8 cellular contexts compared by ENCODE assay signal in genomic region chr1:156212833-156213643, GRCh38. TPM values are rescaled to one million over a fixed set of nuclear protein-coding genes. Genes with fewer than 3 reads are reported as not detected.
A peak's percentile ranks its signal among the peaks of the same experiment; 100 is the strongest.
DNase-seq lines count a peak whose midpoint lies in the region; ATAC-seq and TF ChIP-seq lines count a peak whose summit lies in the region.

Gene PMF1 (plus strand): TSS chr1:156213007. CDS start chr1:156213016, 9 bp downstream.

- H3K36me3 Mint-ChIP-seq in activated CD4-positive, alpha-beta T cell treated with anti-CD3 and anti-CD28 coated beads for 36 hours (ENCODE audit: low read depth) = peaks cover 74% of the 10 kb centered on the region
- H3K36me3 Mint-ChIP-seq in chondrocyte (ENCODE audit: low read depth) = peaks cover 5% of the 10 kb centered on the region

- DNase-seq in Ammon's horn (ENCODE audit: low spot score) = peak; percentile 98
- DNase-seq in GM19238 (ENCODE audit: insufficient read length, low spot score) = peak; percentile 100
- DNase-seq in NCI-H524 (lab: John Stamatoyannopoulos, UW) = peak; percentile 85 to 92
- peak; percentile 98 for DNase-seq in activated CD4-positive, alpha-beta T cell treated with anti-CD3 and anti-CD28 coated beads for 36 hours
- DNase-seq in chondrocyte (ENCODE audit: low spot score) = peak; percentile 98
- DNase-seq in kidney epithelial cell (ENCODE audit: low read depth) = peak; percentile 85
- peak; percentile 99 for DNase-seq in stimulated activated CD4-positive, alpha-beta T cell treated with anti-CD3 and anti-CD28 coated beads, Interleukin-15, amount 100 ng/mL, for 24 hours

- TF ChIP-seq CTCF in chondrocyte (IDR thresholded peaks at IDR 0.05) (no peak), kidney epithelial cell (IDR thresholded peaks at IDR 0.05; ENCODE audit: insufficient read depth, low read length, poor library complexity, severe bottlenecking) (no peak)

- POLR2A ChIA-PET in activated CD4-positive, alpha-beta T cell treated with anti-CD3 and anti-CD28 coated beads for 36 hours (lab: Charles Lee) = interaction anchor here (0.6 to 2.8 kb wide), 23 partner anchors 9 to 353 kb away, joined by 3 to 34 read pairs (median 4); partner anchors contain the start of genes MEF2D, SLC25A44 and SMG5

- H3K27ac Mint-ChIP-seq in activated CD4-positive, alpha-beta T cell treated with anti-CD3 and anti-CD28 coated beads for 36 hours = peak within 1 kb of the TSS; percentile 98
- H3K27ac Mint-ChIP-seq in chondrocyte (ENCODE audit: unreplicated experiment) = peak within 1 kb of the TSS; percentile 98

- H3K4me3 ChIP-seq in kidney epithelial cell (ENCODE audit: low read depth, low read length) = peak within 1 kb of the TSS; percentile 63

- no peaks in the 10 kb centered on the region for H3K9me3 Mint-ChIP-seq in activated CD4-positive, alpha-beta T cell treated with anti-CD3 and anti-CD28 coated beads for 36 hours (ENCODE audit: low read depth)
- H3K9me3 Mint-ChIP-seq in chondrocyte (ENCODE audit: low read depth) = no peaks in the 10 kb centered on the region

- intact Hi-C loops in activated CD4-positive, alpha-beta T cell treated with anti-CD3 and anti-CD28 coated beads for 36 hours (cut with DNase I, micrococcal nuclease) = loop anchor here (1.0 to 10.0 kb wide), 11 partner anchors 10 to 1208 kb away; partner anchors contain the start of genes SLC25A44 (in 2 of the 2), CCT3 (in 1 of the 2), ISG20L2 (in 1 of the 2) and MEF2D (in 1 of the 2)

- H3K27me3 ChIP-seq in kidney epithelial cell (ENCODE audit: control insufficient read depth, insufficient read depth, low read length) = no peaks in the 10 kb centered on the region

- no peaks in the 10 kb centered on the region for H3K36me3 ChIP-seq in kidney epithelial cell (ENCODE audit: control insufficient read depth, insufficient read depth, low read length)

- H3K4me1 Mint-ChIP-seq in activated CD4-positive, alpha-beta T cell treated with anti-CD3 and anti-CD28 coated beads for 36 hours = peaks cover 41% of the 10 kb centered on the region
- peaks cover 20% of the 10 kb centered on the region for H3K4me1 Mint-ChIP-seq in chondrocyte (ENCODE audit: low read depth)

- H3K27me3 Mint-ChIP-seq in activated CD4-positive, alpha-beta T cell treated with anti-CD3 and anti-CD28 coated beads for 36 hours = no peaks in the 10 kb centered on the region
- H3K27me3 Mint-ChIP-seq in chondrocyte (ENCODE audit: low read depth) = no peaks in the 10 kb centered on the region

- peak within 1 kb of the TSS; percentile 76 for H3K4me3 Mint-ChIP-seq in activated CD4-positive, alpha-beta T cell treated with anti-CD3 and anti-CD28 coated beads for 36 hours
- peak within 1 kb of the TSS; percentile 91 for H3K4me3 Mint-ChIP-seq in chondrocyte (ENCODE audit: unreplicated experiment)

- peak; percentile 84 for ATAC-seq in HG03439 (IDR thresholded peaks at IDR 0.05; ENCODE audit: unreplicated experiment)
- ATAC-seq in activated CD4-positive, alpha-beta T cell treated with anti-CD3 and anti-CD28 coated beads for 36 hours = peak; percentile 90

- CTCF ChIA-PET in activated CD4-positive, alpha-beta T cell treated with anti-CD3 and anti-CD28 coated beads for 36 hours (lab: Charles Lee) = interaction anchor here (0.6 to 4.1 kb wide), 16 partner anchors 9 to 395 kb away, joined by 3 to 47 read pairs (median 4); partner anchors contain the start of genes GLMP and SMG5

RNA-seq across cellular contexts. Expression of gene PMF1, which starts in this region (rescaled TPM):
- 100 to 1,000 TPM; 108 to 117 TPM for total RNA-seq in activated CD4-positive, alpha-beta T cell treated with anti-CD3 and anti-CD28 coated beads for 36 hours
- 35.8 to 40.5 TPM (median 38.6 TPM) in 3 replicates for total RNA-seq in chondrocyte
- total RNA-seq in kidney epithelial cell = 81.8 and 83.6 TPM in 2 replicates

Comparison
In these comparisons a context has a peak if more than half of its experiments do, and no peak if none do; other contexts are left out.
1. Peak in every context shown above with its lines: DNase-seq, ATAC-seq and H3K4me3 ChIP-seq.